In genomic region chr11:130523166-130523565, GRCh38 we compare ENCODE assay signal across 22 cellular contexts.
DNase-seq lines count a peak whose midpoint lies in the region; ATAC-seq and TF ChIP-seq lines count a peak whose summit lies in the region.
"Had no signal": no experiment of that assay in that cellular context is flagged by ENCODE, and none has a peak within 500 bp of the region (broad histone marks: within the 10 kb centered on the region; RNA-seq: fewer than 3 reads in every experiment).

No MANE protein-coding gene starts in this region.

- H3K4me1 ChIP-seq in fibroblast of lung (ENCODE audit: control insufficient read depth, extremely low read depth, insufficient read depth, low read length) = peaks cover 25% of the 10 kb centered on the region
- H3K4me1 ChIP-seq in psoas muscle = peaks cover 23% of the 10 kb centered on the region
- H3K4me1 ChIP-seq in urinary bladder (ENCODE audit: insufficient read depth) = no peaks in the 10 kb centered on the region

- H3K4me3 ChIP-seq in fibroblast of lung (replicated peaks in 1 of 4; ENCODE audit: control extremely low read depth in 1 of 4, insufficient read depth in 1 of 4, low read depth in 3 of 4, low read length in 4 of 4) = no peak overlapping the region
- no peak overlapping the region for H3K4me3 ChIP-seq in psoas muscle
- H3K4me3 ChIP-seq in urinary bladder (ENCODE audit: low read depth, low read length) = no peak overlapping the region
- H3K4me3 ChIP-seq: GM12878, K562, left lung had no signal

- intact Hi-C loops in cardiac septum (cut with DNase I) = loop anchor here (5.0 kb wide), 1 partner anchor 129 kb away; no protein-coding TSS in a partner anchor
- intact Hi-C loops in left ventricle myocardium superior (cut with micrococcal nuclease) = loop anchor here (10.0 kb wide), 1 partner anchor 48 kb away; no protein-coding TSS in a partner anchor
- intact Hi-C loops in psoas muscle (cut with DNase I) = loop anchor here (5.0 to 10.0 kb wide), 2 partner anchors 61 to 78 kb away; partner anchors contain the start of gene ADAMTS15 (in 1 of the 2)

- peak; percentile 66 for DNase-seq in cardiac septum (ENCODE audit: low spot score)
- no peak for DNase-seq in left ventricle myocardium superior
- DNase-seq in fibroblast of lung (ENCODE audit: low read depth in 2 of 2) = peak in 1 of 2 donors; percentile 24
- no peak for DNase-seq in psoas muscle
- DNase-seq in NCI-H128 (lab: John Stamatoyannopoulos, UW; ENCODE audit: unreplicated experiment) = no peak
- DNase-seq in COLO668 (lab: John Stamatoyannopoulos, UW; ENCODE audit: unreplicated experiment) = no peak
- no peak for DNase-seq in DMS 273 (lab: John Stamatoyannopoulos, UW; ENCODE audit: unreplicated experiment)
- DNase-seq: activated CD4-positive, alpha-beta T cell treated with anti-CD3 and anti-CD28 coated beads for 48 hours; activated naive CD8-positive, alpha-beta T cell treated with anti-CD3 and anti-CD28 coated beads, Interleukin-2, amount 10 ng/mL, durations not matched to agents 7 days and 5 days; activated T-cell treated with anti-CD3 and anti-CD28 coated beads, Interleukin-2, amount 50 U/mL, for 1 hour; CD8-positive, alpha-beta memory T cell; erythroblast; NCI-H1092; NCI-H2171; nephron progenitor cell; SHP77 treated with DMSO at 0.1 percent for 48 hours; stimulated activated naive CD4-positive, alpha-beta T cell treated with Interleukin-2 at 50 U/mL for 16 hours; T1000 had no signal

- no peaks in the 10 kb centered on the region for H4K20me1 ChIP-seq in fibroblast of lung (ENCODE audit: control insufficient read depth, extremely low read depth, insufficient read depth, low read length)

- no peaks in the 10 kb centered on the region for H3K36me3 ChIP-seq in fibroblast of lung (ENCODE audit: control insufficient read depth, insufficient read depth, low read length)
- no peaks in the 10 kb centered on the region for H3K36me3 ChIP-seq in psoas muscle (ENCODE audit: insufficient read depth in 1 of 2, low read depth in 1 of 2)
- H3K36me3 ChIP-seq in urinary bladder (ENCODE audit: insufficient read depth) = no peaks in the 10 kb centered on the region
- H3K36me3 ChIP-seq: left lung had no signal

- H3K9me3 ChIP-seq in fibroblast of lung (ENCODE audit: control insufficient read depth, insufficient read depth, low read depth, low read length) (no peaks in the 10 kb centered on the region), psoas muscle (no peaks in the 10 kb centered on the region)
- H3K9me3 ChIP-seq: left lung had no signal

- no peak overlapping the region for H3K9ac ChIP-seq in fibroblast of lung (ENCODE audit: insufficient read depth, low read length)

- ATAC-seq in left ventricle myocardium superior (no peak), psoas muscle (no peak)
- ATAC-seq: GM12878 had no signal

- H3K27ac ChIP-seq in fibroblast of lung (ENCODE audit: insufficient read depth, low read length) (peak overlapping the region; percentile 84), psoas muscle (peak overlapping the region; percentile 84), urinary bladder (ENCODE audit: low read depth) (peak overlapping the region; percentile 80)

- no peaks in the 10 kb centered on the region for H3K79me2 ChIP-seq in fibroblast of lung (ENCODE audit: control insufficient read depth, insufficient read depth, low read length)

- H2AFZ ChIP-seq in fibroblast of lung (ENCODE audit: low read length) = no peak overlapping the region

- H3K27me3 ChIP-seq in fibroblast of lung (ENCODE audit: control insufficient read depth, insufficient read depth, low read length) = no peaks in the 10 kb centered on the region
- no peaks in the 10 kb centered on the region for H3K27me3 ChIP-seq in psoas muscle (ENCODE audit: insufficient read depth in 3 of 3, low read length in 2 of 3)
- H3K27me3 ChIP-seq: left lung had no signal

- WGBS in psoas muscle, 3 donors = 80 to 95% (median 84%) methylated on average over 2 of the region's 2 CpGs
- 90% methylated on average over 2 of the region's 2 CpGs for WGBS in urinary bladder

- no peak for TF ChIP-seq CTCF in fibroblast of lung (conservative IDR thresholded peaks at IDR 0.05 in 1 of 2, IDR thresholded peaks at IDR 0.05 in 1 of 2; ENCODE audit: low read depth in 1 of 2, low read length in 2 of 2)
- TF ChIP-seq CTCF in psoas muscle (IDR thresholded peaks at IDR 0.05) = no peak

- H3K4me2 ChIP-seq in fibroblast of lung (ENCODE audit: extremely low read depth, insufficient read depth, low read length) = peak overlapping the region; percentile 48
